Comparison of ENCODE assay signal across 25 cellular contexts in genomic region chr7:132087421-132087820, GRCh38.
DNase-seq lines count a peak whose midpoint lies in the region; ATAC-seq and TF ChIP-seq lines count a peak whose summit lies in the region.
"Had no signal": no experiment of that assay in that cellular context is flagged by ENCODE, and none has a peak within 500 bp of the region (broad histone marks: within the 10 kb centered on the region; RNA-seq: fewer than 3 reads in every experiment).

No MANE protein-coding gene starts in this region.

- no peak overlapping the region for H2AFZ ChIP-seq in neuronal stem cell (ENCODE audit: low read length)

- no peak overlapping the region for H3K27ac Mint-ChIP-seq in natural killer cell treated with Interleukin-12 subunit alpha and Interleukin-12 subunit beta and Interleukin-15 and Interleukin-18, amount 100 ng/mL, for 72 hours
- no peak overlapping the region for H3K27ac Mint-ChIP-seq in natural killer cell
- H3K27ac Mint-ChIP-seq: CD14-positive monocyte; CD4-positive, alpha-beta memory T cell; CD4-positive, CD25-positive, alpha-beta regulatory T cell; CD8-positive, alpha-beta memory T cell had no signal

- H3K36me3 ChIP-seq in neuronal stem cell (replicated peaks in 1 of 2; ENCODE audit: control insufficient read depth in 2 of 2, insufficient read depth in 2 of 2, low read length in 2 of 2) = no peaks in the 10 kb centered on the region
- no peaks in the 10 kb centered on the region for H3K36me3 ChIP-seq in tibial artery
- H3K36me3 ChIP-seq: BE2C, BLaER1 had no signal

- no peaks in the 10 kb centered on the region for H3K4me1 Mint-ChIP-seq in natural killer cell treated with Interleukin-12 subunit alpha and Interleukin-12 subunit beta and Interleukin-15 and Interleukin-18, amount 100 ng/mL, for 72 hours (ENCODE audit: low read depth in 2 of 2)
- H3K4me1 Mint-ChIP-seq in natural killer cell = no peaks in the 10 kb centered on the region
- H3K4me1 Mint-ChIP-seq: CD14-positive monocyte; CD4-positive, alpha-beta memory T cell; CD4-positive, CD25-positive, alpha-beta regulatory T cell; CD8-positive, alpha-beta memory T cell had no signal

- no peaks in the 10 kb centered on the region for H3K9me3 ChIP-seq in neuronal stem cell (replicated peaks in 1 of 2; ENCODE audit: control insufficient read depth in 2 of 2, insufficient read depth in 1 of 2, low read depth in 1 of 2, low read length in 2 of 2)
- no peaks in the 10 kb centered on the region for H3K9me3 ChIP-seq in tibial artery
- H3K9me3 ChIP-seq: BE2C, BLaER1 had no signal

- DNase-seq in natural killer cell treated with Interleukin-12 subunit alpha and Interleukin-12 subunit beta and Interleukin-15 and Interleukin-18, amount 100 ng/mL, for 72 hours (ENCODE audit: low spot score) = no peak
- DNase-seq in natural killer cell = no peak
- no peak for DNase-seq in neuronal stem cell (ENCODE audit: low spot score)
- peak; percentile 13 to 46 for DNase-seq in tibial artery
- no peak for DNase-seq in activated CD4-positive, CD25-positive, alpha-beta regulatory T cell treated with anti-CD3 and anti-CD28 coated beads, Interleukin-2, amount 50 U/mL, for 72 hours
- DNase-seq in dermis blood vessel endothelial cell = no peak
- DNase-seq in dedifferentiated amniotic fluid mesenchymal stem cell (ENCODE audit: extremely low spot score) = no peak
- DNase-seq: 8988T; ACHN; BE2C; C1 segment of cervical spinal cord; CD4-positive, alpha-beta memory T cell; CD4-positive, CD25-positive, alpha-beta regulatory T cell; CD8-positive, alpha-beta memory T cell; COR-L47; DMS 273 treated with DMSO at 0.1 percent for 48 hours; DMS153; DMS53; DMS79; DND-41; EL; GDM1 had no signal

- TF ChIP-seq CTCF in natural killer cell (IDR thresholded peaks at IDR 0.05) (no peak), tibial artery (IDR thresholded peaks at IDR 0.05) (no peak)

- peak overlapping the region; percentile 33 for H3K18ac ChIP-seq in neuronal stem cell (ENCODE audit: low read length)

- H3K4ac ChIP-seq in neuronal stem cell (ENCODE audit: low read length) = no peak overlapping the region

- H2BK12ac ChIP-seq in neuronal stem cell (ENCODE audit: low read length) = peak overlapping the region; percentile 60

- no peak overlapping the region for H3K9ac ChIP-seq in neuronal stem cell (ENCODE audit: low read depth, low read length, poor library complexity)
- H3K9ac ChIP-seq: BLaER1 had no signal

- H4K8ac ChIP-seq in neuronal stem cell (ENCODE audit: low read depth, low read length) = peak overlapping the region; percentile 73

- no peak overlapping the region for H2BK120ac ChIP-seq in neuronal stem cell (ENCODE audit: low read depth, low read length)

- peak overlapping the region in 1 of 2 donors; percentile 36 for H3K4me3 ChIP-seq in neuronal stem cell (ENCODE audit: low read length in 2 of 2)
- H3K4me3 ChIP-seq in tibial artery = no peak overlapping the region
- H3K4me3 ChIP-seq: BLaER1, GM12878 had no signal

- WGBS in neuronal stem cell (ENCODE audit: extremely low coverage in 2 of 2, insufficient read length in 2 of 2, insufficient replicate concordance in 1 of 2), 2 donors = no CpG with 5 or more reads among the region's 2 CpGs

- no peak overlapping the region for H3K4me2 ChIP-seq in neuronal stem cell (ENCODE audit: insufficient read depth, low read length, poor library complexity, severe bottlenecking)
- H3K4me2 ChIP-seq: BLaER1 had no signal

- peak; percentile 34 for ATAC-seq in natural killer cell treated with Interleukin-12 subunit alpha and Interleukin-12 subunit beta and Interleukin-15 and Interleukin-18, amount 100 ng/mL, for 72 hours
- no peak for ATAC-seq in natural killer cell
- ATAC-seq: GM12878 had no signal

- peak overlapping the region; percentile 49 for H2BK15ac ChIP-seq in neuronal stem cell (ENCODE audit: low read length)

- no peaks in the 10 kb centered on the region for H3K36me3 Mint-ChIP-seq in natural killer cell treated with Interleukin-12 subunit alpha and Interleukin-12 subunit beta and Interleukin-15 and Interleukin-18, amount 100 ng/mL, for 72 hours
- no peaks in the 10 kb centered on the region for H3K36me3 Mint-ChIP-seq in natural killer cell
- H3K36me3 Mint-ChIP-seq: CD14-positive monocyte; CD4-positive, alpha-beta memory T cell; CD4-positive, CD25-positive, alpha-beta regulatory T cell; CD8-positive, alpha-beta memory T cell had no signal

- H3K27me3 ChIP-seq in neuronal stem cell (ENCODE audit: control insufficient read depth in 3 of 3, insufficient read depth in 3 of 3, low read depth in 1 of 3, low read length in 3 of 3) (peaks cover 0 to 3% (median 0%) of the 10 kb centered on the region in 3 experiments), tibial artery (no peaks in the 10 kb centered on the region)
- H3K27me3 ChIP-seq: BE2C, BLaER1 had no signal

- H4K91ac ChIP-seq in neuronal stem cell (ENCODE audit: low read depth, low read length, poor library complexity) = no peak overlapping the region

- H3K4me1 ChIP-seq in neuronal stem cell (ENCODE audit: control insufficient read depth in 2 of 2, insufficient read depth in 1 of 2, low read depth in 1 of 2, low read length in 2 of 2) (peaks cover 0 to 6% of the 10 kb centered on the region in 2 donors), tibial artery (peaks cover 0 to 4% (median 0%) of the 10 kb centered on the region in 4 donors)
- H3K4me1 ChIP-seq: BLaER1 had no signal

- no peak overlapping the region for H2BK5ac ChIP-seq in neuronal stem cell (ENCODE audit: low read length)

- H3K27ac ChIP-seq in neuronal stem cell (replicated peaks; ENCODE audit: low read length) = no peak overlapping the region
- H3K27ac ChIP-seq in tibial artery = no peak overlapping the region
- H3K27ac ChIP-seq: BLaER1 had no signal

- peak overlapping the region; percentile 44 for H2AK5ac ChIP-seq in neuronal stem cell (ENCODE audit: low read depth, low read length)

- no peaks in the 10 kb centered on the region for H3K79me1 ChIP-seq in neuronal stem cell (ENCODE audit: low read depth, low read length)

- intact Hi-C loops in natural killer cell (cut with micrococcal nuclease) = no loop called here
- intact Hi-C loops in tibial artery (cut with DNase I; ENCODE audit: low total_unique reads) = no loop called here

- H3K9me3 Mint-ChIP-seq in natural killer cell treated with Interleukin-12 subunit alpha and Interleukin-12 subunit beta and Interleukin-15 and Interleukin-18, amount 100 ng/mL, for 72 hours = no peaks in the 10 kb centered on the region
- H3K9me3 Mint-ChIP-seq in natural killer cell = no peaks in the 10 kb centered on the region
- H3K9me3 Mint-ChIP-seq: CD14-positive monocyte had no signal

- peak overlapping the region; percentile 26 for H3K14ac ChIP-seq in neuronal stem cell (ENCODE audit: low read length)

- peak overlapping the region; percentile 70 for H3K23ac ChIP-seq in neuronal stem cell (ENCODE audit: low read depth, low read length, poor library complexity)

- H3K4me3 Mint-ChIP-seq in natural killer cell treated with Interleukin-12 subunit alpha and Interleukin-12 subunit beta and Interleukin-15 and Interleukin-18, amount 100 ng/mL, for 72 hours = no peak overlapping the region
- H3K4me3 Mint-ChIP-seq in natural killer cell = no peak overlapping the region
- H3K4me3 Mint-ChIP-seq: CD4-positive, alpha-beta memory T cell; CD4-positive, CD25-positive, alpha-beta regulatory T cell; CD8-positive, alpha-beta memory T cell had no signal

- H3K27me3 Mint-ChIP-seq in natural killer cell treated with Interleukin-12 subunit alpha and Interleukin-12 subunit beta and Interleukin-15 and Interleukin-18, amount 100 ng/mL, for 72 hours = peaks cover 14 to 15% of the 10 kb centered on the region in 2 donors
- peaks cover 8 to 36% of the 10 kb centered on the region in 2 donors for H3K27me3 Mint-ChIP-seq in natural killer cell (ENCODE audit: low read depth in 2 of 2)

Comparison
In these comparisons a context has a peak if more than half of its experiments do, and no peak if none do; other contexts are left out.
1. ATAC-seq: peak in natural killer cell treated with Interleukin-12 subunit alpha and Interleukin-12 subunit beta and Interleukin-15 and Interleukin-18, amount 100 ng/mL, for 72 hours (2 of 2); none in natural killer cell (0 of 3).
2. DNase-seq: peak in tibial artery (2 of 2); none in natural killer cell treated with Interleukin-12 subunit alpha and Interleukin-12 subunit beta and Interleukin-15 and Interleukin-18, amount 100 ng/mL, for 72 hours (single experiment), natural killer cell (single experiment), neuronal stem cell (single experiment), activated CD4-positive, CD25-positive, alpha-beta regulatory T cell treated with anti-CD3 and anti-CD28 coated beads, Interleukin-2, amount 50 U/mL, for 72 hours (single experiment), dermis blood vessel endothelial cell (single experiment) and dedifferentiated amniotic fluid mesenchymal stem cell (single experiment).